In the genomic region with DNA sequence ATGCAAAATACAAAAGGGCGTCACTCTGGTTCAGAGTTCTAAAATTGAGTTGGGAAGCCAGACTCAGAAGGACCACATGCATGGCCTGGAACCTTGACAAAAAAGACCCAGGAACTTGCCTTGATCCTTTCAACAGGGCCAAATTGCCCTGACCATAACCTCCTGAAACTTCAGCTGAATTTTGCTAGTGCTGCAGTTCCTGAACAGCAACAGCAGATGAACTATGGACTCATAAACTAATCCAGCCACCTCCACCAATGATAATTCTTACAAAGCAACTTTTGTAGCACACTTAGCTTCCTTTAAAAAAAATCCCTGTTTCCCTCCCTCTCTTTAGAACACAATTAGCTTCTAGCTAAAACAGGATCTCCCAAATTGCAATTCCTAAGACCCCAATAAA, we compare ENCODE assay signal across 21 cellular contexts.
"Had no signal": no experiment of that assay in that cellular context is flagged by ENCODE, and none has a peak within 500 bp of the region (broad histone marks: within the 10 kb centered on the region; RNA-seq: fewer than 3 reads in every experiment).

No MANE protein-coding gene starts in this region.

- H3K4me1 ChIP-seq: esophagus muscularis mucosa, gastroesophageal sphincter, tibial artery, upper lobe of right lung, vagina had no signal

- H3K27me3 ChIP-seq: esophagus muscularis mucosa, gastroesophageal sphincter, ovary, tibial artery, upper lobe of right lung, vagina had no signal

- H3K27ac Mint-ChIP-seq: effector memory CD8-positive, alpha-beta T cell; immature natural killer cell; naive thymus-derived CD8-positive, alpha-beta T cell; stimulated activated memory B cell treated with anti-CD40 and anti-IgM and Interleukin-4, amounts not matched to agents 10 μg/mL and 1 μg/mL and 100 μg/mL, for 72 hours; stimulated activated naive CD8-positive, alpha-beta T cell treated with anti-CD3 and anti-CD28 coated beads, Interleukin-15, Interleukin-2, amounts not matched to agents 100 ng/mL and 50 ng/mL, for 24 hours had no signal

- ATAC-seq: effector memory CD8-positive, alpha-beta T cell; gastroesophageal sphincter; left ventricle myocardium superior; naive thymus-derived CD8-positive, alpha-beta T cell; right cardiac atrium; stimulated activated memory B cell treated with anti-CD40 and anti-IgM and Interleukin-4, amounts not matched to agents 10 μg/mL and 1 μg/mL and 100 μg/mL, for 72 hours; upper lobe of right lung had no signal

- H3K9me3 Mint-ChIP-seq: effector memory CD8-positive, alpha-beta T cell; neural crest cell; stimulated activated memory B cell treated with anti-CD40 and anti-IgM and Interleukin-4, amounts not matched to agents 10 μg/mL and 1 μg/mL and 100 μg/mL, for 72 hours had no signal

- H3K4me3 ChIP-seq: esophagus muscularis mucosa, gastroesophageal sphincter, lung, ovary, smooth muscle cell, tibial artery, upper lobe of right lung, vagina had no signal

- H3K9me3 ChIP-seq: esophagus muscularis mucosa, gastroesophageal sphincter, ovary, tibial artery, upper lobe of right lung, vagina had no signal

- H3K4me1 Mint-ChIP-seq: immature natural killer cell; neural crest cell; stimulated activated memory B cell treated with anti-CD40 and anti-IgM and Interleukin-4, amounts not matched to agents 10 μg/mL and 1 μg/mL and 100 μg/mL, for 72 hours had no signal

- H3K4me3 Mint-ChIP-seq: effector memory CD8-positive, alpha-beta T cell; immature natural killer cell; naive thymus-derived CD8-positive, alpha-beta T cell; neural crest cell; stimulated activated memory B cell treated with anti-CD40 and anti-IgM and Interleukin-4, amounts not matched to agents 10 μg/mL and 1 μg/mL and 100 μg/mL, for 72 hours; stimulated activated naive CD8-positive, alpha-beta T cell treated with anti-CD3 and anti-CD28 coated beads, Interleukin-15, Interleukin-2, amounts not matched to agents 100 ng/mL and 50 ng/mL, for 24 hours had no signal

- DNase-seq: effector memory CD8-positive, alpha-beta T cell; foreskin fibroblast; glutamatergic neuron; immature natural killer cell; left ventricle myocardium superior; mesenchymal stem cell; naive thymus-derived CD8-positive, alpha-beta T cell; ovary; right cardiac atrium; stimulated activated CD4-positive, alpha-beta T cell treated with anti-CD3 and anti-CD28 coated beads, Interleukin-4, amount 100 ng/mL, for 24 hours; tibial artery; upper lobe of right lung had no signal

- H3K36me3 ChIP-seq: esophagus muscularis mucosa, gastroesophageal sphincter, ovary, tibial artery, upper lobe of right lung, vagina had no signal

- H3K36me3 Mint-ChIP-seq: immature natural killer cell; naive thymus-derived CD8-positive, alpha-beta T cell; stimulated activated memory B cell treated with anti-CD40 and anti-IgM and Interleukin-4, amounts not matched to agents 10 μg/mL and 1 μg/mL and 100 μg/mL, for 72 hours had no signal

- H3K27ac ChIP-seq: epithelial cell of prostate, esophagus muscularis mucosa, gastroesophageal sphincter, ovary, tibial artery, upper lobe of right lung, vagina had no signal

- H3K27me3 Mint-ChIP-seq: stimulated activated naive CD8-positive, alpha-beta T cell treated with anti-CD3 and anti-CD28 coated beads, Interleukin-15, Interleukin-2, amounts not matched to agents 100 ng/mL and 50 ng/mL, for 24 hours had no signal
